ENCODE assay signal across 22 cellular contexts in genomic region chr7:4670791-4671190, GRCh38. TPM values are rescaled to one million over a fixed set of nuclear protein-coding genes. Genes with fewer than 3 reads are reported as not detected.
A peak's percentile ranks its signal among the peaks of the same experiment; 100 is the strongest.
DNase-seq lines count a peak whose midpoint lies in the region; ATAC-seq, FAIRE-seq and TF ChIP-seq lines count a peak whose summit lies in the region.
"Had no signal": no experiment of that assay in that cellular context is flagged by ENCODE, and none has a peak within 500 bp of the region (broad histone marks: within the 10 kb centered on the region; RNA-seq: fewer than 3 reads in every experiment).

No MANE protein-coding gene starts in this region.

- H3K27ac ChIP-seq in A549 (no peak overlapping the region), neuronal stem cell (replicated peaks; ENCODE audit: low read length) (no peak overlapping the region)
- H3K27ac ChIP-seq: 22Rv1, HL-60, SJCRH30 had no signal

- H3K36me3 ChIP-seq in neuronal stem cell (replicated peaks in 1 of 2; ENCODE audit: control insufficient read depth in 2 of 2, insufficient read depth in 2 of 2, low read length in 2 of 2): no peaks in the 10 kb centered on the region
- H3K36me3 ChIP-seq: HAP-1, SJCRH30 had no signal

- no peak overlapping the region for H3K9ac ChIP-seq in neuronal stem cell (ENCODE audit: low read depth, low read length, poor library complexity)

- no peak overlapping the region for H3K4ac ChIP-seq in neuronal stem cell (ENCODE audit: low read length)

- no peak overlapping the region for H2BK12ac ChIP-seq in neuronal stem cell (ENCODE audit: low read length)

- no peak for TF ChIP-seq POLR2A in A549 (IDR thresholded peaks at IDR 0.05; ENCODE audit: low read length)

- H2BK15ac ChIP-seq in neuronal stem cell (ENCODE audit: low read length): no peak overlapping the region

- POLR2A ChIA-PET in A549 (lab: Yijun Ruan, JAX): interaction anchor here (1.5 kb wide), 1 partner anchor 29 kb away, joined by 5 read pairs; no protein-coding TSS in a partner anchor

- no peak overlapping the region for H4K8ac ChIP-seq in neuronal stem cell (ENCODE audit: low read depth, low read length)

- no peak overlapping the region for H3K14ac ChIP-seq in neuronal stem cell (ENCODE audit: low read length)

- H3K9me3 ChIP-seq in A549 (peaks cover 38% of the 10 kb centered on the region), neuronal stem cell (replicated peaks in 1 of 2; ENCODE audit: control insufficient read depth in 2 of 2, insufficient read depth in 1 of 2, low read depth in 1 of 2, low read length in 2 of 2) (peaks cover 9 to 20% of the 10 kb centered on the region in 2 donors)
- H3K9me3 ChIP-seq: SJCRH30 had no signal

- H3K4me2 ChIP-seq in A549 (no peak overlapping the region), neuronal stem cell (ENCODE audit: insufficient read depth, low read length, poor library complexity, severe bottlenecking) (no peak overlapping the region)

- peaks cover 4% of the 10 kb centered on the region for H3K27me3 Mint-ChIP-seq in activated T-helper 17 cell treated with anti-CD3 and anti-CD28 coated beads, Interleukin-2, amount 50 U/mL, for 72 hours

- FAIRE-seq in A549 (lab: Jason Lieb, UNC): no peak

- H3K27ac Mint-ChIP-seq in activated T-helper 17 cell treated with anti-CD3 and anti-CD28 coated beads, Interleukin-2, amount 50 U/mL, for 72 hours: peak overlapping the region; percentile 51
- H3K27ac Mint-ChIP-seq: T-cell had no signal

- no peak overlapping the region for H2BK120ac ChIP-seq in neuronal stem cell (ENCODE audit: low read depth, low read length)

- peaks cover 7% of the 10 kb centered on the region for H3K4me1 ChIP-seq in A549
- peaks cover 0 to 2% of the 10 kb centered on the region in 2 donors for H3K4me1 ChIP-seq in neuronal stem cell (ENCODE audit: control insufficient read depth in 2 of 2, insufficient read depth in 1 of 2, low read depth in 1 of 2, low read length in 2 of 2)
- H3K4me1 ChIP-seq: HAP-1, SJCRH30 had no signal

- peaks cover 4% of the 10 kb centered on the region for H3K4me1 Mint-ChIP-seq in activated T-helper 17 cell treated with anti-CD3 and anti-CD28 coated beads, Interleukin-2, amount 50 U/mL, for 72 hours
- H3K4me1 Mint-ChIP-seq: T-cell had no signal

- ATAC-seq in A549 (no peak), HG02588 (IDR thresholded peaks at IDR 0.05; ENCODE audit: unreplicated experiment) (no peak)
- no peak for ATAC-seq in activated T-helper 17 cell treated with anti-CD3 and anti-CD28 coated beads, Interleukin-2, amount 50 U/mL, for 72 hours (replicated peaks)
- ATAC-seq: PC-3, T-cell had no signal

- no peak overlapping the region for H3K4me3 Mint-ChIP-seq in activated T-helper 17 cell treated with anti-CD3 and anti-CD28 coated beads, Interleukin-2, amount 50 U/mL, for 72 hours
- H3K4me3 Mint-ChIP-seq: T-cell had no signal

- H4K91ac ChIP-seq in neuronal stem cell (ENCODE audit: low read depth, low read length, poor library complexity): no peak overlapping the region

- DNase-seq in DMS53 (lab: John Stamatoyannopoulos, UW) (peak; percentile 11), DMS53 treated with DMSO at 0.1 percent for 48 hours (lab: John Stamatoyannopoulos, UW; ENCODE audit: unreplicated experiment) (no peak), A549 (ENCODE audit: low read depth in 1 of 2, low spot score in 1 of 2) (no peak), neuronal stem cell (ENCODE audit: low spot score) (no peak), cardiac septum (ENCODE audit: low spot score) (no peak)
- DNase-seq: Calu3, GOT3, Kasumi-1, NCI-H1092 treated with DMSO at 0.1 percent for 48 hours, NCI-H1436, NCI-H1930, NCI-H2107, NCI-H446, NCI-H774, PC-3, SJCRH30, T-cell had no signal

- no peak overlapping the region for H3K18ac ChIP-seq in neuronal stem cell (ENCODE audit: low read length)

- TF ChIP-seq CTCF in A549 (IDR thresholded peaks at IDR 0.05): no peak

- TF ChIP-seq EP300 in A549 (IDR thresholded peaks at IDR 0.05): no peak

- no peak overlapping the region for H2AK5ac ChIP-seq in neuronal stem cell (ENCODE audit: low read depth, low read length)

- no peaks in the 10 kb centered on the region for H3K79me1 ChIP-seq in neuronal stem cell (ENCODE audit: low read depth, low read length)

- 49% methylated on average over 4 of the region's 4 CpGs for WGBS in A549 (ENCODE audit: missing lambda C conversion rate)
- no CpG with 5 or more reads among the region's 4 CpGs for WGBS in neuronal stem cell (ENCODE audit: extremely low coverage in 2 of 2, insufficient read length in 2 of 2, insufficient replicate concordance in 1 of 2), 2 donors

- no peak overlapping the region for H3K23ac ChIP-seq in neuronal stem cell (ENCODE audit: low read depth, low read length, poor library complexity)

- CTCF ChIA-PET in A549 (lab: Yijun Ruan, JAX): interaction anchor here (1.5 to 4.0 kb wide), 2 partner anchors 29 to 68 kb away, joined by 3 to 15 read pairs; no protein-coding TSS in a partner anchor

- H3K4me3 ChIP-seq in A549: no peak overlapping the region
- no peak overlapping the region for H3K4me3 ChIP-seq in neuronal stem cell (ENCODE audit: low read length in 2 of 2)
- H3K4me3 ChIP-seq: HAP-1, SJCRH30 had no signal

- no peak overlapping the region for H2BK5ac ChIP-seq in neuronal stem cell (ENCODE audit: low read length)

- peaks cover 4% of the 10 kb centered on the region for H3K9me3 Mint-ChIP-seq in activated T-helper 17 cell treated with anti-CD3 and anti-CD28 coated beads, Interleukin-2, amount 50 U/mL, for 72 hours

- no peaks in the 10 kb centered on the region for H3K36me3 Mint-ChIP-seq in activated T-helper 17 cell treated with anti-CD3 and anti-CD28 coated beads, Interleukin-2, amount 50 U/mL, for 72 hours (ENCODE audit: low read depth)
- H3K36me3 Mint-ChIP-seq: T-cell had no signal

- intact Hi-C loops in cardiac septum (cut with DNase I): no loop called here

- H3K27me3 ChIP-seq in neuronal stem cell (ENCODE audit: control insufficient read depth in 3 of 3, insufficient read depth in 3 of 3, low read depth in 1 of 3, low read length in 3 of 3): no peaks in the 10 kb centered on the region
- H3K27me3 ChIP-seq: SJCRH30 had no signal

- H2AFZ ChIP-seq in neuronal stem cell (ENCODE audit: low read length): peak overlapping the region; percentile 29

- no peak for TF ChIP-seq RAD21 in A549 (conservative IDR thresholded peaks at IDR 0.05 in 1 of 2, IDR thresholded peaks at IDR 0.05 in 1 of 2)

TF ChIP-seq in A549, 52 proteins besides CTCF, POLR2A, EP300 and RAD21:
- TF ChIP-seq USF2 (IDR thresholded peaks at IDR 0.05): peak; percentile 24; the same call in 1 of the 2 replicates
- no peak for TF ChIP-seq CBX8 (IDR thresholded peaks at IDR 0.05)
- no peak for TF ChIP-seq REST (IDR thresholded peaks at IDR 0.05)
- no peak for TF ChIP-seq E2F6 (IDR thresholded peaks at IDR 0.05; ENCODE audit: borderline replicate concordance, low read depth)
- TF ChIP-seq CHD2 (IDR thresholded peaks at IDR 0.05; ENCODE audit: low read length, partially characterized antibody): no peak
- no peak for TF ChIP-seq POLR2AphosphoS2 (conservative IDR thresholded peaks at IDR 0.05; ENCODE audit: low read length)
- TF ChIP-seq NFE2L2 (conservative IDR thresholded peaks at IDR 0.05; ENCODE audit: low read length): no peak
- TF ChIP-seq BHLHE40 (IDR thresholded peaks at IDR 0.05; ENCODE audit: low read depth, low read length): no peak

RNA-seq across cellular contexts. Expression of gene FOXK1, which starts 11.3 kb away (rescaled TPM):
- polyA plus RNA-seq in A549 (2011; rRNA removed) (6.8 and 8.3 TPM in 2 replicates), A549 (2017; fragmentation: RNase III; extraction: RNeasy Plus Mini Kit Qiagen cat#74134 plus additional on column Dnase treatment) (9.8 to 10.9 TPM (median 10.2 TPM) in 3 replicates)
- polyA plus RNA-seq in A549 (2012; cell fraction: cytosol; rRNA removed): 7.4 and 10.0 TPM in 2 replicates
- 27.5 and 29.2 TPM in 2 replicates for polyA plus RNA-seq in A549 (2012; cell fraction: nucleus; rRNA removed)
- polyA minus RNA-seq in A549 (2011; rRNA and poly(A)+ RNA removed): 15.7 and 19.4 TPM in 2 replicates
- total RNA-seq in activated T-helper 17 cell treated with anti-CD3 and anti-CD28 coated beads, Interleukin-2, amount 50 U/mL, for 72 hours: 10 to 100 TPM; 32.3 to 32.5 TPM
- 7.6 TPM for polyA plus RNA-seq in neuronal stem cell (2013, experiment 1 of 2)
- 8.2 TPM for polyA plus RNA-seq in neuronal stem cell (2013, experiment 2 of 2)
- 29.7 TPM for total RNA-seq in cardiac septum
